ENCODE assay signal across 21 cellular contexts in genomic region chr3:178971614-178972013, GRCh38.
DNase-seq lines count a peak whose midpoint lies in the region; ATAC-seq, FAIRE-seq and TF ChIP-seq lines count a peak whose summit lies in the region.
"Had no signal": no experiment of that assay in that cellular context is flagged by ENCODE, and none has a peak within 500 bp of the region (broad histone marks: within the 10 kb centered on the region; RNA-seq: fewer than 3 reads in every experiment).

No MANE protein-coding gene starts in this region.

- H3K4me3 ChIP-seq in breast epithelium: no peak overlapping the region
- H3K4me3 ChIP-seq in bronchial epithelial cell (ENCODE audit: low read depth, low read length): no peak overlapping the region
- no peak overlapping the region for H3K4me3 ChIP-seq in upper lobe of left lung
- H3K4me3 ChIP-seq: esophagus squamous epithelium, lower lobe of right lung had no signal

- peak; percentile 96 for FAIRE-seq in bronchial epithelial cell (lab: Jason Lieb, UNC)

- CTCF ChIA-PET in MCF 10A (lab: Yijun Ruan, JAX): interaction anchor here (0.6 to 7.9 kb wide), 2 partner anchors 472 to 534 kb away, joined by 4 to 143 read pairs; no protein-coding TSS in a partner anchor

- POLR2A ChIA-PET in MCF 10A (lab: Yijun Ruan, JAX): interaction anchor here (0.8 to 1.0 kb wide), 2 partner anchors 15 to 737 kb away, joined by 3 to 4 read pairs; no protein-coding TSS in a partner anchor

- no peaks in the 10 kb centered on the region for H3K36me3 Mint-ChIP-seq in MCF 10A (ENCODE audit: insufficient read depth, unreplicated experiment)

- no peak overlapping the region for H3K4me3 Mint-ChIP-seq in MCF 10A (ENCODE audit: unreplicated experiment)
- H3K4me3 Mint-ChIP-seq: activated naive CD8-positive, alpha-beta T cell treated with anti-CD3 and anti-CD28 coated beads for 36 hours; naive B cell; T-helper 17 cell had no signal

- H3K4me1 ChIP-seq in breast epithelium (no peaks in the 10 kb centered on the region), upper lobe of left lung (peaks cover 0 to 6% (median 0%) of the 10 kb centered on the region in 4 donors)

- no peaks in the 10 kb centered on the region for H3K27me3 ChIP-seq in breast epithelium
- H3K27me3 ChIP-seq in bronchial epithelial cell (ENCODE audit: control insufficient read depth, insufficient read depth, low read length): no peaks in the 10 kb centered on the region
- H3K27me3 ChIP-seq in upper lobe of left lung: no peaks in the 10 kb centered on the region
- H3K27me3 ChIP-seq: esophagus squamous epithelium had no signal

- TF ChIP-seq EP300 in upper lobe of left lung (IDR thresholded peaks at IDR 0.05): no peak

- H3K36me3 ChIP-seq in breast epithelium: no peaks in the 10 kb centered on the region
- H3K36me3 ChIP-seq in bronchial epithelial cell (ENCODE audit: control insufficient read depth, insufficient read depth, low read length): no peaks in the 10 kb centered on the region
- no peaks in the 10 kb centered on the region for H3K36me3 ChIP-seq in upper lobe of left lung
- H3K36me3 ChIP-seq: esophagus squamous epithelium, lower lobe of right lung had no signal

- intact Hi-C loops in MCF 10A (cut with micrococcal nuclease): no loop called here
- intact Hi-C loops in breast epithelium (cut with DNase I; ENCODE audit: low total_unique reads): no loop called here

- ATAC-seq in upper lobe of left lung (ENCODE audit: low FRiP score in 2 of 2) (no peak), HG03097 (IDR thresholded peaks at IDR 0.05; ENCODE audit: low FRiP score, unreplicated experiment) (no peak)
- ATAC-seq: lower lobe of right lung, T-helper 17 cell had no signal

- H3K27ac ChIP-seq in breast epithelium: no peak overlapping the region
- H3K27ac ChIP-seq in upper lobe of left lung: no peak overlapping the region
- H3K27ac ChIP-seq: C4-2B, esophagus squamous epithelium, lower lobe of right lung had no signal

- H3K4me1 Mint-ChIP-seq in MCF 10A (ENCODE audit: insufficient read depth, unreplicated experiment): no peaks in the 10 kb centered on the region

- no peak overlapping the region for H3K27ac Mint-ChIP-seq in MCF 10A (ENCODE audit: low read depth, unreplicated experiment)
- H3K27ac Mint-ChIP-seq: activated naive CD8-positive, alpha-beta T cell treated with anti-CD3 and anti-CD28 coated beads for 36 hours; naive B cell; T-helper 17 cell had no signal

- H3K27me3 Mint-ChIP-seq in MCF 10A (ENCODE audit: insufficient read depth, unreplicated experiment): no peaks in the 10 kb centered on the region
- H3K27me3 Mint-ChIP-seq: activated naive CD8-positive, alpha-beta T cell treated with anti-CD3 and anti-CD28 coated beads for 36 hours had no signal

- BruUV-seq in MCF 10A (replicated peaks; lab: Mats Ljungman, UMichigan): no TSS peak

- peaks cover 0 to 16% of the 10 kb centered on the region in 2 donors for H3K9me3 ChIP-seq in breast epithelium
- H3K9me3 ChIP-seq in upper lobe of left lung: peaks cover 0 to 3% (median 0%) of the 10 kb centered on the region in 4 donors
- H3K9me3 ChIP-seq: lower lobe of right lung had no signal

- peaks cover 15% of the 10 kb centered on the region for H3K9me3 Mint-ChIP-seq in MCF 10A (ENCODE audit: unreplicated experiment)

- DNase-seq in MCF 10A (ENCODE audit: unreplicated experiment) (peak; percentile 64), breast epithelium (ENCODE audit: low spot score in 2 of 2) (no peak), OCI-M1 (lab: John Stamatoyannopoulos, UW) (peak; percentile 49), bronchial epithelial cell (ENCODE audit: low read depth) (peak; percentile 90), renal cortical epithelial cell (ENCODE audit: low read depth) (peak; percentile 61), upper lobe of left lung (no peak), GDM1 (lab: John Stamatoyannopoulos, UW) (no peak)
- DNase-seq: activated naive CD8-positive, alpha-beta T cell treated with anti-CD3 and anti-CD28 coated beads for 36 hours; DMS153; esophagus squamous epithelium; GOT3; Karpas-422; lower lobe of right lung; naive B cell; NCI-H1092 treated with DMSO at 0.1 percent for 48 hours; NCI-H2107; NK-92 treated with Interleukin-12 subunit alpha and Interleukin-12 subunit beta, amount 100 ng/mL, for 24 hours; SHP77; T-helper 17 cell had no signal

- TF ChIP-seq POLR2A in breast epithelium (IDR thresholded peaks at IDR 0.05) (no peak), upper lobe of left lung (IDR thresholded peaks at IDR 0.05) (no peak)

- TF ChIP-seq CTCF in MCF 10A (IDR thresholded peaks at IDR 0.05; ENCODE audit: unreplicated experiment) (no peak), breast epithelium (IDR thresholded peaks at IDR 0.05) (no peak), bronchial epithelial cell (IDR thresholded peaks at IDR 0.05; ENCODE audit: insufficient read depth, low read length, severe bottlenecking) (no peak), upper lobe of left lung (IDR thresholded peaks at IDR 0.05) (no peak)

- 30 to 35% methylated on average over 1 of the region's 1 CpG for WGBS in upper lobe of left lung, 2 donors

Comparison
In these comparisons a context has a peak if more than half of its experiments do, and no peak if none do; other contexts are left out.
1. DNase-seq: peak in MCF 10A (single experiment), OCI-M1 (single experiment), bronchial epithelial cell (single experiment) and renal cortical epithelial cell (single experiment); none in breast epithelium (0 of 2), upper lobe of left lung (0 of 2) and GDM1 (single experiment).